Comparison of ENCODE assay signal across 1 cellular context in genomic region chr7:73578342-73579124, GRCh38.
TF ChIP-seq lines count a peak whose summit lies in the region.

A gene with protein sequence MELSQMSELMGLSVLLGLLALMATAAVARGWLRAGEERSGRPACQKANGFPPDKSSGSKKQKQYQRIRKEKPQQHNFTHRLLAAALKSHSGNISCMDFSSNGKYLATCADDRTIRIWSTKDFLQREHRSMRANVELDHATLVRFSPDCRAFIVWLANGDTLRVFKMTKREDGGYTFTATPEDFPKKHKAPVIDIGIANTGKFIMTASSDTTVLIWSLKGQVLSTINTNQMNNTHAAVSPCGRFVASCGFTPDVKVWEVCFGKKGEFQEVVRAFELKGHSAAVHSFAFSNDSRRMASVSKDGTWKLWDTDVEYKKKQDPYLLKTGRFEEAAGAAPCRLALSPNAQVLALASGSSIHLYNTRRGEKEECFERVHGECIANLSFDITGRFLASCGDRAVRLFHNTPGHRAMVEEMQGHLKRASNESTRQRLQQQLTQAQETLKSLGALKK (minus strand): TSS chr7:73578579. CDS start chr7:73578549, 30 bp downstream.

TF ChIP-seq in HepG2, 621 proteins besides CTCF, POLR2A, EP300 and RAD21 (continued from another document and continues in another):
- TF ChIP-seq ZNF276 (CRISPR knock-in tag; IDR thresholded peaks at IDR 0.05; ENCODE audit: low read depth) (no peak), SP2 (CRISPR knock-in tag; IDR thresholded peaks at IDR 0.05) (no peak), KMT2B (CRISPR knock-in tag; IDR thresholded peaks at IDR 0.05) (no peak), ZNF484 (CRISPR knock-in tag; IDR thresholded peaks at IDR 0.05; ENCODE audit: borderline replicate concordance, low read depth) (no peak), ZNF20 (CRISPR knock-in tag; IDR thresholded peaks at IDR 0.05) (no peak), CBX5 (CRISPR knock-in tag; IDR thresholded peaks at IDR 0.05; ENCODE audit: borderline replicate concordance) (no peak), ETS1 (CRISPR knock-in tag; IDR thresholded peaks at IDR 0.05) (no peak), MTERF4 (CRISPR knock-in tag; IDR thresholded peaks at IDR 0.05) (peak; percentile 77; the same call in 1 of the 2 replicates), PLRG1 (conservative IDR thresholded peaks at IDR 0.05) (no peak), ZFP41 (CRISPR knock-in tag; IDR thresholded peaks at IDR 0.05; ENCODE audit: borderline replicate concordance) (no peak), ZNF550 (CRISPR knock-in tag; IDR thresholded peaks at IDR 0.05; ENCODE audit: borderline replicate concordance) (no peak), ZNF781 (CRISPR knock-in tag; IDR thresholded peaks at IDR 0.05; ENCODE audit: borderline replicate concordance, not compliant biosample characterization) (no peak), TBX2 (CRISPR knock-in tag; IDR thresholded peaks at IDR 0.05; ENCODE audit: borderline replicate concordance) (no peak), AHDC1 (CRISPR knock-in tag; IDR thresholded peaks at IDR 0.05; ENCODE audit: borderline replicate concordance) (no peak), CCDC6 (CRISPR knock-in tag; IDR thresholded peaks at IDR 0.05) (no peak), HOXD1 (CRISPR knock-in tag; IDR thresholded peaks at IDR 0.05) (no peak), MBNL3 (CRISPR knock-in tag; conservative IDR thresholded peaks at IDR 0.05) (no peak), ZNF329 (CRISPR knock-in tag; IDR thresholded peaks at IDR 0.05; ENCODE audit: low read depth) (no peak), MXI1 (IDR thresholded peaks at IDR 0.05; ENCODE audit: borderline replicate concordance, low read depth, low read length) (peak; percentile 88; the same call in 1 of the 3 replicates), NONO (IDR thresholded peaks at IDR 0.05) (no peak), NONO (CRISPR knock-in tag; conservative IDR thresholded peaks at IDR 0.05) (peak; percentile 83; the same call in 1 of the 2 replicates), HIC2 (CRISPR knock-in tag; IDR thresholded peaks at IDR 0.05; ENCODE audit: low read depth) (no peak), HIVEP1 (CRISPR knock-in tag; IDR thresholded peaks at IDR 0.05) (no peak), ZNF530 (CRISPR knock-in tag; IDR thresholded peaks at IDR 0.05; ENCODE audit: low read depth) (no peak), TARDBP (CRISPR knock-in tag; IDR thresholded peaks at IDR 0.05) (peak; percentile 38; the same call in 1 of the 2 replicates), GPN1 (CRISPR knock-in tag; IDR thresholded peaks at IDR 0.05; ENCODE audit: borderline replicate concordance) (no peak), ZSCAN31 (CRISPR knock-in tag; IDR thresholded peaks at IDR 0.05; ENCODE audit: low read depth) (no peak), RFXAP (CRISPR knock-in tag; IDR thresholded peaks at IDR 0.05; ENCODE audit: borderline replicate concordance) (no peak), SMYD3 (CRISPR knock-in tag; IDR thresholded peaks at IDR 0.05) (no peak), ZNF263 (CRISPR knock-in tag; IDR thresholded peaks at IDR 0.05) (no peak)
- TF ChIP-seq, protein P1, sequence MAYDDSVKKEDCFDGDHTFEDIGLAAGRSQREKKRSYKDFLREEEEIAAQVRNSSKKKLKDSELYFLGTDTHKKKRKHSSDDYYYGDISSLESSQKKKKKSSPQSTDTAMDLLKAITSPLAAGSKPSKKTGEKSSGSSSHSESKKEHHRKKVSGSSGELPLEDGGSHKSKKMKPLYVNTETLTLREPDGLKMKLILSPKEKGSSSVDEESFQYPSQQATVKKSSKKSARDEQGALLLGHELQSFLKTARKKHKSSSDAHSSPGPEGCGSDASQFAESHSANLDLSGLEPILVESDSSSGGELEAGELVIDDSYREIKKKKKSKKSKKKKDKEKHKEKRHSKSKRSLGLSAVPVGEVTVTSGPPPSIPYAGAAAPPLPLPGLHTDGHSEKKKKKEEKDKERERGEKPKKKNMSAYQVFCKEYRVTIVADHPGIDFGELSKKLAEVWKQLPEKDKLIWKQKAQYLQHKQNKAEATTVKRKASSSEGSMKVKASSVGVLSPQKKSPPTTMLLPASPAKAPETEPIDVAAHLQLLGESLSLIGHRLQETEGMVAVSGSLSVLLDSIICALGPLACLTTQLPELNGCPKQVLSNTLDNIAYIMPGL (CRISPR knock-in tag; IDR thresholded peaks at IDR 0.05; ENCODE audit: borderline replicate concordance in 1 of 2, low read depth in 1 of 2): peak; percentile 65 to 87; a peak in 3 of 4 replicates
- TF ChIP-seq, protein P2, sequence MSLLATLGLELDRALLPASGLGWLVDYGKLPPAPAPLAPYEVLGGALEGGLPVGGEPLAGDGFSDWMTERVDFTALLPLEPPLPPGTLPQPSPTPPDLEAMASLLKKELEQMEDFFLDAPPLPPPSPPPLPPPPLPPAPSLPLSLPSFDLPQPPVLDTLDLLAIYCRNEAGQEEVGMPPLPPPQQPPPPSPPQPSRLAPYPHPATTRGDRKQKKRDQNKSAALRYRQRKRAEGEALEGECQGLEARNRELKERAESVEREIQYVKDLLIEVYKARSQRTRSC (CRISPR knock-in tag; IDR thresholded peaks at IDR 0.05; ENCODE audit: low read depth): no peak
- TF ChIP-seq, protein P3, sequence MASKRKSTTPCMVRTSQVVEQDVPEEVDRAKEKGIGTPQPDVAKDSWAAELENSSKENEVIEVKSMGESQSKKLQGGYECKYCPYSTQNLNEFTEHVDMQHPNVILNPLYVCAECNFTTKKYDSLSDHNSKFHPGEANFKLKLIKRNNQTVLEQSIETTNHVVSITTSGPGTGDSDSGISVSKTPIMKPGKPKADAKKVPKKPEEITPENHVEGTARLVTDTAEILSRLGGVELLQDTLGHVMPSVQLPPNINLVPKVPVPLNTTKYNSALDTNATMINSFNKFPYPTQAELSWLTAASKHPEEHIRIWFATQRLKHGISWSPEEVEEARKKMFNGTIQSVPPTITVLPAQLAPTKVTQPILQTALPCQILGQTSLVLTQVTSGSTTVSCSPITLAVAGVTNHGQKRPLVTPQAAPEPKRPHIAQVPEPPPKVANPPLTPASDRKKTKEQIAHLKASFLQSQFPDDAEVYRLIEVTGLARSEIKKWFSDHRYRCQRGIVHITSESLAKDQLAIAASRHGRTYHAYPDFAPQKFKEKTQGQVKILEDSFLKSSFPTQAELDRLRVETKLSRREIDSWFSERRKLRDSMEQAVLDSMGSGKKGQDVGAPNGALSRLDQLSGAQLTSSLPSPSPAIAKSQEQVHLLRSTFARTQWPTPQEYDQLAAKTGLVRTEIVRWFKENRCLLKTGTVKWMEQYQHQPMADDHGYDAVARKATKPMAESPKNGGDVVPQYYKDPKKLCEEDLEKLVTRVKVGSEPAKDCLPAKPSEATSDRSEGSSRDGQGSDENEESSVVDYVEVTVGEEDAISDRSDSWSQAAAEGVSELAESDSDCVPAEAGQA (IDR thresholded peaks at IDR 0.05; ENCODE audit: low read depth): no peak
- TF ChIP-seq, protein P3 (CRISPR knock-in tag; IDR thresholded peaks at IDR 0.05; ENCODE audit: borderline replicate concordance): no peak
- TF ChIP-seq, protein P4, sequence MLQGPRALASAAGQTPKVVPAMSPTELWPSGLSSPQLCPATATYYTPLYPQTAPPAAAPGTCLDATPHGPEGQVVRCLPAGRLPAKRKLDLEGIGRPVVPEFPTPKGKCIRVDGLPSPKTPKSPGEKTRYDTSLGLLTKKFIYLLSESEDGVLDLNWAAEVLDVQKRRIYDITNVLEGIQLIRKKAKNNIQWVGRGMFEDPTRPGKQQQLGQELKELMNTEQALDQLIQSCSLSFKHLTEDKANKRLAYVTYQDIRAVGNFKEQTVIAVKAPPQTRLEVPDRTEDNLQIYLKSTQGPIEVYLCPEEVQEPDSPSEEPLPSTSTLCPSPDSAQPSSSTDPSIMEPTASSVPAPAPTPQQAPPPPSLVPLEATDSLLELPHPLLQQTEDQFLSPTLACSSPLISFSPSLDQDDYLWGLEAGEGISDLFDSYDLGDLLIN (CRISPR knock-in tag; IDR thresholded peaks at IDR 0.05; ENCODE audit: borderline replicate concordance): no peak
